In genomic region chr12:26939953-26940352, GRCh38 we compare ENCODE assay signal across 8 cellular contexts. TPM values are rescaled to one million over a fixed set of nuclear protein-coding genes. Genes with fewer than 3 reads are reported as not detected.
A peak's percentile ranks its signal among the peaks of the same experiment; 100 is the strongest.
DNase-seq lines count a peak whose midpoint lies in the region; ATAC-seq, FAIRE-seq and TF ChIP-seq lines count a peak whose summit lies in the region.

No MANE protein-coding gene starts in this region.

- FAIRE-seq in H54 (lab: Jason Lieb, UNC), result no peak

- no peak for TF ChIP-seq CTCF in Peyer's patch (IDR thresholded peaks at IDR 0.05)
- TF ChIP-seq CTCF in epithelial cell of proximal tubule (conservative IDR thresholded peaks at IDR 0.05; ENCODE audit: low read depth, low read length), result no peak

- H3K27ac ChIP-seq in Peyer's patch (peak overlapping the region in 1 of 4 donors; percentile 94), skeletal muscle tissue (ENCODE audit: low read depth, low read length) (peak overlapping the region; percentile 93)

- H3K36me3 ChIP-seq in HAP-1 (replicated peaks) (0 out of 2 replicates have a peak, but pooled peaks cover 3% of the 10 kb centered on the region), Peyer's patch (no peaks in the 10 kb centered on the region), skeletal muscle tissue (ENCODE audit: control insufficient read depth in 3 of 3, insufficient read depth in 3 of 3, low read length in 3 of 3) (no peaks in the 10 kb centered on the region)

- H3K9me3 ChIP-seq in HAP-1 (no peaks in the 10 kb centered on the region), Peyer's patch (no peaks in the 10 kb centered on the region), skeletal muscle tissue (ENCODE audit: control insufficient read depth in 3 of 3, low read length in 3 of 3) (no peaks in the 10 kb centered on the region)

- no peak for TF ChIP-seq POLR2A in Peyer's patch (IDR thresholded peaks at IDR 0.05)
- no peak for TF ChIP-seq POLR2A in H54 (IDR thresholded peaks at IDR 0.05; ENCODE audit: low read depth, low read length)

- peak overlapping the region in 2 of 3 donors; percentile 95 to 96 for H3K9ac ChIP-seq in skeletal muscle tissue (ENCODE audit: low read depth in 1 of 3, low read length in 3 of 3)

- no peak for DNase-seq in HAP-1 (ENCODE audit: low spot score in 2 of 2)
- DNase-seq in Peyer's patch, result no peak
- no peak for DNase-seq in epithelial cell of proximal tubule (ENCODE audit: low read depth)
- DNase-seq in H54 (ENCODE audit: insufficient read length, low spot score), result no peak
- no peak for DNase-seq in anterior cingulate cortex (lab: John Stamatoyannopoulos, UW)
- DNase-seq in HuH-7 (ENCODE audit: low spot score), result no peak

- H3K4me1 ChIP-seq in HAP-1, result peaks cover 10% of the 10 kb centered on the region
- H3K4me1 ChIP-seq in Peyer's patch, result peaks cover 0 to 42% (median 5%) of the 10 kb centered on the region in 4 donors
- H3K4me1 ChIP-seq in skeletal muscle tissue (ENCODE audit: control insufficient read depth in 3 of 3, insufficient read depth in 3 of 3, low read length in 3 of 3), result peaks cover 14 to 37% (median 20%) of the 10 kb centered on the region in 3 donors

- in situ Hi-C loops in HAP-1 (cut with MboI; ENCODE audit: low sequenced_read_pairs), result no loop called here

- H3K4me3 ChIP-seq in HAP-1 (peak overlapping the region; percentile 93), Peyer's patch (peak overlapping the region; percentile 68 to 90 (median 88)), epithelial cell of proximal tubule (ENCODE audit: low read depth, low read length) (peak overlapping the region; percentile 83), skeletal muscle tissue (ENCODE audit: low read length in 3 of 3) (peak overlapping the region in 2 of 3 donors; percentile 97 to 99)

- no peak for ATAC-seq in HG03469 (IDR thresholded peaks at IDR 0.05; ENCODE audit: unreplicated experiment)

- H3K27me3 ChIP-seq in HAP-1 (ENCODE audit: low read depth) (no peaks in the 10 kb centered on the region), Peyer's patch (no peaks in the 10 kb centered on the region), skeletal muscle tissue (ENCODE audit: control insufficient read depth in 3 of 3, insufficient read depth in 3 of 3, low read length in 3 of 3) (no peaks in the 10 kb centered on the region)

RNA-seq across cellular contexts. Expression of gene FGFR1OP2, which starts 1.7 kb away (rescaled TPM):
- 10 to 100 TPM; 49.5 to 94.9 (median 65.4) TPM for total RNA-seq in Peyer's patch
- 27.3 and 31.2 TPM in 2 replicates for total RNA-seq in epithelial cell of proximal tubule
- total RNA-seq in skeletal muscle tissue, result 23.5 TPM

RNA-seq across cellular contexts. Expression of gene INTS13, which starts 2.2 kb away (rescaled TPM):
- 10 to 100 TPM in 2 of 4 donors, 1 to 10 TPM in 2; 4.3 to 22.3 (median 11.9) TPM for total RNA-seq in Peyer's patch
- total RNA-seq in epithelial cell of proximal tubule, result 33.6 and 42.6 TPM in 2 replicates
- total RNA-seq in skeletal muscle tissue, result 23.0 TPM
